ENCODE assay signal across 8 cellular contexts in genomic region chr22:49962751-49963646, GRCh38. TPM values are rescaled to one million over a fixed set of nuclear protein-coding genes. Genes with fewer than 3 reads are reported as not detected.
A peak's percentile ranks its signal among the peaks of the same experiment; 100 is the strongest.
DNase-seq lines count a peak whose midpoint lies in the region; ATAC-seq and TF ChIP-seq lines count a peak whose summit lies in the region.

No MANE protein-coding gene starts in this region.

- no peak for TF ChIP-seq POLR2A in spleen (IDR thresholded peaks at IDR 0.05)

- peaks cover 7% of the 10 kb centered on the region; the same call in 1 of the 2 replicates for H3K27me3 ChIP-seq in HUES64 (ENCODE audit: insufficient read depth, low read length)
- no peaks in the 10 kb centered on the region for H3K27me3 ChIP-seq in iPS-15b (ENCODE audit: control insufficient read depth, insufficient read depth, low read length)
- H3K27me3 ChIP-seq in spleen (replicated peaks in 1 of 7), result no peaks in the 10 kb centered on the region

- WGBS in HUES64, result 85% methylated on average over 63 of the region's 63 CpGs
- 47 to 76% (median 61%) methylated on average over 42 to 63 of the region's 63 CpGs for whole genome bisulfite sequencing in spleen, 5 donors

- TF ChIP-seq CTCF in spleen (IDR thresholded peaks at IDR 0.05 in 8 of 11, conservative IDR thresholded peaks at IDR 0.05 in 3 of 11), result no peak

- H3K4me1 ChIP-seq in HUES64 (ENCODE audit: insufficient read depth, low read length), result peaks cover 6% of the 10 kb centered on the region; the same call in 1 of the 2 replicates
- no peaks in the 10 kb centered on the region for H3K4me1 ChIP-seq in iPS-15b (ENCODE audit: control insufficient read depth, insufficient read depth, low read length)
- H3K4me1 ChIP-seq in spleen, result peaks cover 54 to 83% (median 74%) of the 10 kb centered on the region in 6 donors

- H3K27me3 Mint-ChIP-seq in activated naive CD8-positive, alpha-beta T cell treated with anti-CD3 and anti-CD28 coated beads for 36 hours, result no peaks in the 10 kb centered on the region

- H3K9me3 Mint-ChIP-seq in activated naive CD8-positive, alpha-beta T cell treated with anti-CD3 and anti-CD28 coated beads for 36 hours, result no peaks in the 10 kb centered on the region

- no peak for ATAC-seq in HG03159 (IDR thresholded peaks at IDR 0.05; ENCODE audit: unreplicated experiment)

- H3K36me3 ChIP-seq in HUES64 (ENCODE audit: insufficient read depth, low read length) (peaks cover 21% of the 10 kb centered on the region), iPS-15b (ENCODE audit: control insufficient read depth, insufficient read depth, low read length) (peaks cover 26% of the 10 kb centered on the region), spleen (peaks cover 2 to 48% (median 32%) of the 10 kb centered on the region in 6 donors)

- peak overlapping the region; percentile 41 for H3K4me3 ChIP-seq in HUES64 (ENCODE audit: low read length)
- H3K4me3 ChIP-seq in iPS-15b (ENCODE audit: low read depth, low read length), result peak overlapping the region; percentile 58
- H3K4me3 ChIP-seq in spleen, result peak overlapping the region; percentile 71 to 99 (median 92)

- H3K4me1 Mint-ChIP-seq in activated naive CD8-positive, alpha-beta T cell treated with anti-CD3 and anti-CD28 coated beads for 36 hours, result peaks cover 33% of the 10 kb centered on the region

- H3K9me3 ChIP-seq in HUES64 (ENCODE audit: insufficient read depth, low read depth, low read length), result no peaks in the 10 kb centered on the region
- H3K9me3 ChIP-seq in iPS-15b (ENCODE audit: control insufficient read depth, insufficient read depth, low read length), result no peaks in the 10 kb centered on the region
- no peaks in the 10 kb centered on the region for H3K9me3 ChIP-seq in spleen

- H3K9ac ChIP-seq in HUES64 (ENCODE audit: low read depth, low read length) (peak overlapping the region; percentile 76), iPS-15b (ENCODE audit: low read depth, low read length) (peak overlapping the region; percentile 56)

- H3K27ac ChIP-seq in HUES64 (ENCODE audit: low read depth, low read length) (peak overlapping the region; percentile 91), spleen (peak overlapping the region; percentile 72 to 99 (median 97))

- peak overlapping the region; percentile 92 for H3K4me3 Mint-ChIP-seq in activated naive CD8-positive, alpha-beta T cell treated with anti-CD3 and anti-CD28 coated beads for 36 hours

- intact Hi-C loops in spleen (cut with DNase I; ENCODE audit: low total_unique reads), result no loop called here

- H3K27ac Mint-ChIP-seq in activated naive CD8-positive, alpha-beta T cell treated with anti-CD3 and anti-CD28 coated beads for 36 hours, result peak overlapping the region; percentile 88

- no peak for DNase-seq in activated naive CD8-positive, alpha-beta T cell treated with anti-CD3 and anti-CD28 coated beads for 36 hours
- DNase-seq in spleen (peak; percentile 87), NCI-H1048 (lab: John Stamatoyannopoulos, UW) (no peak), A172 (ENCODE audit: low spot score) (no peak), KG1 (lab: John Stamatoyannopoulos, UW) (no peak)

- peaks cover 35% of the 10 kb centered on the region for H3K36me3 Mint-ChIP-seq in activated naive CD8-positive, alpha-beta T cell treated with anti-CD3 and anti-CD28 coated beads for 36 hours

RNA-seq across cellular contexts. Expression of gene PIM3, which starts 2.4 kb away (rescaled TPM):
- 12.5 TPM for polyA plus RNA-seq in HUES64 (2013, experiment 1 of 2)
- 14.9 TPM for polyA plus RNA-seq in HUES64 (2013, experiment 2 of 2)
- 100 to 1,000 TPM; 134 to 137 TPM for total RNA-seq in activated naive CD8-positive, alpha-beta T cell treated with anti-CD3 and anti-CD28 coated beads for 36 hours
- total RNA-seq in spleen, result 100 to 1,000 TPM in 5 of 7 donors, 10 to 100 TPM in 2; 72.1 to 134 (median 109) TPM
- 10 to 100 TPM; 49.5 to 84.4 (median 52.0) TPM for polyA plus RNA-seq in spleen
- total RNA-seq in A172 (2014; rRNA removed; shearing (Covaris generic)), result 41.7 and 48.7 TPM in 2 replicates

RNA-seq across cellular contexts. Expression of gene CRELD2, which starts 44.6 kb away (rescaled TPM):
- polyA plus RNA-seq in HUES64 (2013, experiment 1 of 2), result 26.5 TPM
- 22.8 TPM for polyA plus RNA-seq in HUES64 (2013, experiment 2 of 2)
- 10 to 100 TPM; 32.6 to 34.8 TPM for total RNA-seq in activated naive CD8-positive, alpha-beta T cell treated with anti-CD3 and anti-CD28 coated beads for 36 hours
- 10 to 100 TPM; 23.2 to 46.3 (median 38.1) TPM for total RNA-seq in spleen
- 10 to 100 TPM; 16.2 to 26.3 (median 18.3) TPM for polyA plus RNA-seq in spleen
- total RNA-seq in A172 (2014; rRNA removed; shearing (Covaris generic)), result 41.9 and 48.3 TPM in 2 replicates

RNA-seq across cellular contexts. Expression of gene ALG12, which starts 44.8 kb away (rescaled TPM):
- 13.5 TPM for polyA plus RNA-seq in HUES64 (2013, experiment 1 of 2)
- 15.2 TPM for polyA plus RNA-seq in HUES64 (2013, experiment 2 of 2)
- total RNA-seq in activated naive CD8-positive, alpha-beta T cell treated with anti-CD3 and anti-CD28 coated beads for 36 hours, result 10 to 100 TPM; 14.5 to 15.2 TPM
- total RNA-seq in spleen, result 10 to 100 TPM; 10.2 to 20.1 (median 13.3) TPM
- polyA plus RNA-seq in spleen, result 1 to 10 TPM; 5.7 to 7.1 (median 5.9) TPM
- total RNA-seq in A172 (2014; rRNA removed; shearing (Covaris generic)), result 8.8 and 10.4 TPM in 2 replicates

RNA-seq across cellular contexts. Expression of gene IL17REL, which starts 49.6 kb away (rescaled TPM):
- polyA plus RNA-seq in HUES64 (2013, experiment 1 of 2), result not detected
- 0.06 TPM for polyA plus RNA-seq in HUES64 (2013, experiment 2 of 2)
- not detected for total RNA-seq in activated naive CD8-positive, alpha-beta T cell treated with anti-CD3 and anti-CD28 coated beads for 36 hours
- total RNA-seq in spleen, result 1 to 10 TPM in 2 of 7 donors, under 1 TPM in 5; 0.23 to 1.9 (median 0.94) TPM
- 1 to 10 TPM in 1 of 3 donors, under 1 TPM in 2; 0.21 to 1.2 (median 0.33) TPM for polyA plus RNA-seq in spleen
- not detected in 2 replicates for total RNA-seq in A172 (2014; rRNA removed; shearing (Covaris generic))

Comparison
In these comparisons a context has a peak if more than half of its experiments do, and no peak if none do; other contexts are left out.
1. H3K4me3 ChIP-seq: peak in every context shown above with its lines; median percentile 92 in spleen; 58 in iPS-15b; 41 in HUES64.